Comparison of ENCODE assay signal across 18 cellular contexts in the genomic region with DNA sequence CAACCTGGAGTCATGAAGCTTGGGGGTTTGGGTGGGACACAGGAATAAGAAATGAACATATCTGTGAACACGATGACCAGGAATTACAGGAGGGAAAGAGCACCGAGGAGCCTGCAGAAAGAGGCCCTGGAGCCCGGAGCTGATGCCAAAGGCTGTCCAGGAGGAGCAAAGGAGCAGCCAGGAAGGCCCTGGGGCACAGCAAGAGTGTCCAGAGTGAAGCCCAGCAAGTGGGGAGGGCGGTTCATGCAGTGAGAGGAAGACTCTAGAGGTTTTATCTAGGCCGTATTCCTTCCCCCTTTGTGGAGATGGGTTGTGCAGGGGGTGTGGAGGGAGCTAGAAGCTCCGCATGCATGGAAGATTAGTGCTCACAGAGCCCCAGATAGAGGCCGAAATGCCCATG.
A peak's percentile ranks its signal among the peaks of the same experiment; 100 is the strongest.
DNase-seq lines count a peak whose midpoint lies in the region; ATAC-seq and TF ChIP-seq lines count a peak whose summit lies in the region.
"Had no signal": no experiment of that assay in that cellular context is flagged by ENCODE, and none has a peak within 500 bp of the region (broad histone marks: within the 10 kb centered on the region; RNA-seq: fewer than 3 reads in every experiment).

No MANE protein-coding gene starts in this region.

- H3K36me3 ChIP-seq in BLaER1 (no peaks in the 10 kb centered on the region), adrenal gland (replicated peaks in 1 of 2) (no peaks in the 10 kb centered on the region), heart left ventricle (no peaks in the 10 kb centered on the region)
- no peaks in the 10 kb centered on the region for H3K36me3 ChIP-seq in BLaER1 treated with 17β-estradiol and CSF1 and Interleukin-3, amounts not matched to agents 10 nM and 100 nM

- 75 to 79% (median 76%) methylated on average over 7 of the region's 7 CpGs for WGBS in adrenal gland, 4 donors
- 90 to 95% (median 93%) methylated on average over 7 of the region's 7 CpGs for WGBS in heart left ventricle, 4 donors

- no peak overlapping the region for H3K4me3 Mint-ChIP-seq in neural crest cell
- H3K4me3 Mint-ChIP-seq: CD4-positive, alpha-beta T cell had no signal

- H4K20me1 ChIP-seq in BLaER1 = no peaks in the 10 kb centered on the region
- H4K20me1 ChIP-seq in BLaER1 treated with 17β-estradiol and CSF1 and Interleukin-3, amounts not matched to agents 10 nM and 100 nM = no peaks in the 10 kb centered on the region

- H3K27me3 ChIP-seq in BLaER1 (no peaks in the 10 kb centered on the region), adrenal gland (no peaks in the 10 kb centered on the region), heart left ventricle (no peaks in the 10 kb centered on the region)
- no peaks in the 10 kb centered on the region for H3K27me3 ChIP-seq in BLaER1 treated with 17β-estradiol and CSF1 and Interleukin-3, amounts not matched to agents 10 nM and 100 nM

- peak overlapping the region; percentile 42; the same call in 1 of the 2 replicates for H3K27ac ChIP-seq in BLaER1
- peak overlapping the region in 1 of 11 experiments; percentile 46; a peak in 1 of 22 replicates for H3K27ac ChIP-seq in BLaER1 treated with 17β-estradiol and CSF1 and Interleukin-3, amounts not matched to agents 10 nM and 100 nM
- H3K27ac ChIP-seq in adrenal gland = peak overlapping the region in 4 of 5 donors; percentile 54 to 75 (median 71)
- no peak overlapping the region for H3K27ac ChIP-seq in heart left ventricle

- peaks cover 18% of the 10 kb centered on the region for H3K4me1 Mint-ChIP-seq in neural crest cell

- TF ChIP-seq CTCF in adrenal gland (IDR thresholded peaks at IDR 0.05) (no peak), neural crest cell (conservative IDR thresholded peaks at IDR 0.05) (no peak), heart left ventricle (IDR thresholded peaks at IDR 0.05) (no peak)

- no peaks in the 10 kb centered on the region for H3K36me3 Mint-ChIP-seq in neural crest cell (ENCODE audit: low read depth)

- intact Hi-C loops in adrenal gland (cut with DNase I) (loop anchor here (5.0 kb wide), 2 partner anchors 316 to 321 kb away; partner anchors contain the start of gene GADD45G (in 1 of the 2)), heart left ventricle (cut with DNase I) (loop anchor here in 4 of 10 donors (5.0 to 10.0 kb wide), 2 partner anchors 172 to 174 kb away; no protein-coding TSS in a partner anchor)

- DNase-seq in adrenal gland (peak in 1 of 7 donors; percentile 26), neural crest cell (ENCODE audit: low read depth, low spot score) (no peak), heart left ventricle (no peak)
- no peak for DNase-seq in central memory CD4-positive, alpha-beta T cell
- no peak for DNase-seq in stimulated activated CD4-positive, alpha-beta T cell treated with anti-CD3 and anti-CD28 coated beads, Interleukin-12 subunit alpha, Interleukin-12 subunit beta, amount 100 ng/mL, for 4 hours
- DNase-seq: Calu3; CD4-positive, alpha-beta T cell; DMS79; HCEC 1CT; IMR-90; Karpas-422; MM.1S; NCI-H1092 treated with DMSO at 0.1 percent for 48 hours; NCI-H1694; NCI-H524 treated with DMSO at 0.1 percent for 48 hours had no signal

- H3K4me2 ChIP-seq in BLaER1 = peak overlapping the region; percentile 66
- peak overlapping the region in 9 of 11 experiments; percentile 47 to 82 (median 66); a peak in 16 of 22 replicates for H3K4me2 ChIP-seq in BLaER1 treated with 17β-estradiol and CSF1 and Interleukin-3, amounts not matched to agents 10 nM and 100 nM

- H3K9ac ChIP-seq in BLaER1 = no peak overlapping the region
- H3K9ac ChIP-seq in BLaER1 treated with 17β-estradiol and CSF1 and Interleukin-3, amounts not matched to agents 10 nM and 100 nM = no peak overlapping the region

- H3K4me3 ChIP-seq in BLaER1 (no peak overlapping the region), adrenal gland (peak overlapping the region in 1 of 4 donors; percentile 14), heart left ventricle (no peak overlapping the region)
- no peak overlapping the region for H3K4me3 ChIP-seq in BLaER1 treated with 17β-estradiol and CSF1 and Interleukin-3, amounts not matched to agents 10 nM and 100 nM
- H3K4me3 ChIP-seq: GM12878 had no signal

- H3K9me3 Mint-ChIP-seq in neural crest cell = no peaks in the 10 kb centered on the region
- H3K9me3 Mint-ChIP-seq: CD4-positive, alpha-beta T cell had no signal

- H3K9me3 ChIP-seq in BLaER1 (no peaks in the 10 kb centered on the region), adrenal gland (replicated peaks in 1 of 3) (no peaks in the 10 kb centered on the region), heart left ventricle (no peaks in the 10 kb centered on the region)
- no peaks in the 10 kb centered on the region for H3K9me3 ChIP-seq in BLaER1 treated with 17β-estradiol and CSF1 and Interleukin-3, amounts not matched to agents 10 nM and 100 nM (replicated peaks in 1 of 11)

- H3K4me1 ChIP-seq in BLaER1 (peaks cover 72% of the 10 kb centered on the region), adrenal gland (replicated peaks in 1 of 2) (peaks cover 16 to 23% of the 10 kb centered on the region in 2 donors), heart left ventricle (peaks cover 0 to 14% (median 0%) of the 10 kb centered on the region in 12 donors)
- peaks cover 15 to 76% (median 53%) of the 10 kb centered on the region in 10 experiments for H3K4me1 ChIP-seq in BLaER1 treated with 17β-estradiol and CSF1 and Interleukin-3, amounts not matched to agents 10 nM and 100 nM

- peak overlapping the region; percentile 79 for H3K27ac Mint-ChIP-seq in neural crest cell (ENCODE audit: unreplicated experiment)
- H3K27ac Mint-ChIP-seq: CD4-positive, alpha-beta T cell had no signal

- TF ChIP-seq POLR2A in adrenal gland (IDR thresholded peaks at IDR 0.05) = no peak
- TF ChIP-seq POLR2A in heart left ventricle (IDR thresholded peaks at IDR 0.05) = no peak

- peaks cover 22% of the 10 kb centered on the region for H3K27me3 Mint-ChIP-seq in neural crest cell (ENCODE audit: low read depth)

- ATAC-seq in heart left ventricle = no peak
- ATAC-seq: GM12878 had no signal

Comparison
In these comparisons a context has a peak if more than half of its experiments do, and no peak if none do; other contexts are left out.
1. H3K27ac ChIP-seq: peak in BLaER1 (single experiment) and adrenal gland (4 of 5); none in heart left ventricle (0 of 12).